8 cellular contexts compared by ENCODE assay signal in genomic region chr20:32285621-32286334, GRCh38. TPM values are rescaled to one million over a fixed set of nuclear protein-coding genes. Genes with fewer than 3 reads are reported as not detected.
A peak's percentile ranks its signal among the peaks of the same experiment; 100 is the strongest.
DNase-seq lines count a peak whose midpoint lies in the region; ATAC-seq and TF ChIP-seq lines count a peak whose summit lies in the region.

No MANE protein-coding gene starts in this region.

- H3K36me3 ChIP-seq in stomach: peaks cover 0 to 12% (median 0%) of the 10 kb centered on the region in 4 donors

- peak overlapping the region; percentile 41 to 85 (median 58) for H3K27ac ChIP-seq in stomach

- peaks cover 75% of the 10 kb centered on the region for H3K4me1 Mint-ChIP-seq in activated CD8-positive, alpha-beta T cell treated with anti-CD3 and anti-CD28 coated beads for 36 hours (ENCODE audit: low read depth)
- H3K4me1 Mint-ChIP-seq in CD14-positive monocyte: peaks cover 26% of the 10 kb centered on the region

- H3K36me3 Mint-ChIP-seq in activated CD8-positive, alpha-beta T cell treated with anti-CD3 and anti-CD28 coated beads for 36 hours (ENCODE audit: low read depth): peaks cover 48% of the 10 kb centered on the region
- peaks cover 24 to 30% of the 10 kb centered on the region in 2 donors for H3K36me3 Mint-ChIP-seq in CD14-positive monocyte

- WGBS in stomach, 5 donors: 27 to 40% (median 32%) methylated on average over 4 of the region's 4 CpGs

- DNase-seq in activated gamma-delta T cell treated with Interleukin-2 at 50 U/mL for 16 hours (peak; percentile 14), activated gamma-delta T cell (lab: John Stamatoyannopoulos, UW) (no peak), left ventricle myocardium superior (no peak), stomach (no peak), CD14-positive monocyte (ENCODE audit: low spot score) (no peak), COLO829 (ENCODE audit: low spot score) (no peak)
- peak; percentile 79 for DNase-seq in activated CD8-positive, alpha-beta T cell treated with anti-CD3 and anti-CD28 coated beads for 36 hours

- CTCF ChIA-PET in activated CD8-positive, alpha-beta T cell treated with anti-CD3 and anti-CD28 coated beads for 36 hours (lab: Charles Lee): interaction anchor here (0.8 to 1.5 kb wide), 9 partner anchors 9 to 91 kb away, joined by 3 to 5 read pairs (median 3); partner anchors contain the start of gene KIF3B

- H3K27me3 ChIP-seq in stomach: no peaks in the 10 kb centered on the region

- TF ChIP-seq CTCF in activated CD8-positive, alpha-beta T cell treated with anti-CD3 and anti-CD28 coated beads for 36 hours (IDR thresholded peaks at IDR 0.05): no peak
- TF ChIP-seq CTCF in stomach (IDR thresholded peaks at IDR 0.05) (no peak), CD14-positive monocyte (IDR thresholded peaks at IDR 0.05) (no peak)

- H3K4me3 ChIP-seq in stomach: no peak overlapping the region

- peaks cover 1% of the 10 kb centered on the region for H3K9me3 Mint-ChIP-seq in activated CD8-positive, alpha-beta T cell treated with anti-CD3 and anti-CD28 coated beads for 36 hours
- H3K9me3 Mint-ChIP-seq in CD14-positive monocyte: no peaks in the 10 kb centered on the region

- no peak for TF ChIP-seq POLR2A in stomach (IDR thresholded peaks at IDR 0.05)

- H3K27me3 Mint-ChIP-seq in activated CD8-positive, alpha-beta T cell treated with anti-CD3 and anti-CD28 coated beads for 36 hours: no peaks in the 10 kb centered on the region
- peaks cover 0 to 1% (median 0%) of the 10 kb centered on the region in 3 donors for H3K27me3 Mint-ChIP-seq in CD14-positive monocyte (ENCODE audit: low read depth in 3 of 3)

- no peak for TF ChIP-seq EP300 in stomach (IDR thresholded peaks at IDR 0.05)

- peak overlapping the region; percentile 61 for H3K4me3 Mint-ChIP-seq in activated CD8-positive, alpha-beta T cell treated with anti-CD3 and anti-CD28 coated beads for 36 hours
- no peak overlapping the region for H3K4me3 Mint-ChIP-seq in CD14-positive monocyte

- intact Hi-C loops in activated CD8-positive, alpha-beta T cell treated with anti-CD3 and anti-CD28 coated beads for 36 hours (cut with micrococcal nuclease): loop anchor here (5.0 kb wide), 3 partner anchors 33 to 78 kb away; partner anchors contain the start of genes PLAGL2 and POFUT1
- intact Hi-C loops in left ventricle myocardium superior (cut with micrococcal nuclease) (no loop called here), stomach (cut with DNase I; ENCODE audit: low total_unique reads) (no loop called here), CD14-positive monocyte (cut with micrococcal nuclease) (no loop called here)

- peaks cover 29 to 68% (median 44%) of the 10 kb centered on the region in 4 donors for H3K4me1 ChIP-seq in stomach

- peak overlapping the region; percentile 93 for H3K27ac Mint-ChIP-seq in activated CD8-positive, alpha-beta T cell treated with anti-CD3 and anti-CD28 coated beads for 36 hours
- H3K27ac Mint-ChIP-seq in CD14-positive monocyte: peak overlapping the region in 3 of 7 donors; percentile 5 to 29 (median 28)

- POLR2A ChIA-PET in activated CD8-positive, alpha-beta T cell treated with anti-CD3 and anti-CD28 coated beads for 36 hours (lab: Charles Lee): interaction anchor here (0.8 to 2.7 kb wide), 16 partner anchors 9 to 109 kb away, joined by 3 to 16 read pairs (median 5); partner anchors contain the start of genes ASXL1 and KIF3B

- ATAC-seq in HG03175 (IDR thresholded peaks at IDR 0.05; ENCODE audit: unreplicated experiment): peak; percentile 69
- peak; percentile 89 for ATAC-seq in activated CD8-positive, alpha-beta T cell treated with anti-CD3 and anti-CD28 coated beads for 36 hours
- ATAC-seq in left ventricle myocardium superior: peak; percentile 61

- no peaks in the 10 kb centered on the region for H3K9me3 ChIP-seq in stomach

RNA-seq across cellular contexts. Expression of gene KIF3B, which starts 8.3 kb away (rescaled TPM):
- 10 to 100 TPM; 25.4 to 25.7 TPM for total RNA-seq in activated CD8-positive, alpha-beta T cell treated with anti-CD3 and anti-CD28 coated beads for 36 hours
- 9.1 TPM for total RNA-seq in left ventricle myocardium superior
- 10 to 100 TPM in 4 of 5 donors, 1 to 10 TPM in 1; 5.3 to 29.1 (median 25.7) TPM for total RNA-seq in stomach
- polyA plus RNA-seq in stomach: 10 to 100 TPM in 2 of 3 donors, 1 to 10 TPM in 1; 7.7 to 23.5 (median 18.5) TPM
- 1 to 10 TPM; 1.5 to 3.4 TPM for polyA plus RNA-seq in CD14-positive monocyte

Comparison
In these comparisons a context has a peak if more than half of its experiments do, and no peak if none do; other contexts are left out.
1. DNase-seq: peak in activated gamma-delta T cell treated with Interleukin-2 at 50 U/mL for 16 hours (single experiment) and activated CD8-positive, alpha-beta T cell treated with anti-CD3 and anti-CD28 coated beads for 36 hours (single experiment); none in activated gamma-delta T cell (single experiment), left ventricle myocardium superior (single experiment), stomach (single experiment), CD14-positive monocyte (single experiment) and COLO829 (single experiment).
2. Peak in every context shown above with its lines, with median percentiles within 50 percentile points of each other: ATAC-seq.